In the genomic region with DNA sequence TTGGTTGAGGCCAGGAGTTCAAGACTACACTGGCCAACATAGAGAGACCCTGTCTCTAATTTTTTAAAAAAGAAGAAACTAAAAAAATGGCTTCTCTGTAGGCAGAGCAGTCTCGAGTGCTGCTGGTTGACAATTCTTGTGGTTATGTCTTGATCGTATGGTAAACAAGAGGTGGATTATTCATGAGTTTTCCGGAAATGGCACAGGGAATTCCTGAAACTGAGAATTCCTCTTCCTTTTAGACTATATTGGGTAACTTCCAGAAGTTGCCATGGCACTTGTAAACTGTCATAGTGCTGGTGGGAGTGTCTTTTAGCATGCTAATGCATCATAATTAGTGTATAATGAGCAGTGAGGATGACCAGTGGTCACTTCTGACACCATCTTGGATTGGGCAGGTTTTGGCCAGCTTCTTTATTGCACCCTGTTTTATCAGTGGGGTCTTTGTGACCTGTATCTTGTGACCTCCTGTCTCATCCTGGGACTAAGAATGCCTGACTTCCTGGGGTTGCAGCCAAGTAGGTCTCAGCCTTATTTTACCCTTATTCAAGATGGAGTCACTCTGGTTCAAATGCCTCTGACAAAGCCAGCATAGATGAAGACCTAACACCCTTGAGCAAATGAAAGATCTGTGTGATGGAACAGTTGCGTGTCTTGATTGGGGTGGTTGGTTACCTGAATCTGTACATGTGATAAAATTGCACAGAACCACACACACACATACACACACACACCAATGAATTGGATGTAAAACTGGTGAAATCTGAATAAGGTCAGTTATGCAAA, we compare ENCODE assay signal across 1 cellular context.
TF ChIP-seq lines count a peak whose summit lies in the region.

No MANE protein-coding gene starts in this region.

TF ChIP-seq in K562, 482 proteins besides CTCF, POLR2A, EP300 and RAD21 (continued from another document):
- TF ChIP-seq, protein P1, sequence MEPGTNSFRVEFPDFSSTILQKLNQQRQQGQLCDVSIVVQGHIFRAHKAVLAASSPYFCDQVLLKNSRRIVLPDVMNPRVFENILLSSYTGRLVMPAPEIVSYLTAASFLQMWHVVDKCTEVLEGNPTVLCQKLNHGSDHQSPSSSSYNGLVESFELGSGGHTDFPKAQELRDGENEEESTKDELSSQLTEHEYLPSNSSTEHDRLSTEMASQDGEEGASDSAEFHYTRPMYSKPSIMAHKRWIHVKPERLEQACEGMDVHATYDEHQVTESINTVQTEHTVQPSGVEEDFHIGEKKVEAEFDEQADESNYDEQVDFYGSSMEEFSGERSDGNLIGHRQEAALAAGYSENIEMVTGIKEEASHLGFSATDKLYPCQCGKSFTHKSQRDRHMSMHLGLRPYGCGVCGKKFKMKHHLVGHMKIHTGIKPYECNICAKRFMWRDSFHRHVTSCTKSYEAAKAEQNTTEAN (CRISPR knock-in tag; IDR thresholded peaks at IDR 0.05): no peak
- TF ChIP-seq NR4A1 (CRISPR knock-in tag; IDR thresholded peaks at IDR 0.05): no peak
- peak; percentile 94 for TF ChIP-seq NR4A1 (tag; IDR thresholded peaks at IDR 0.05)
- TF ChIP-seq XRCC3 (IDR thresholded peaks at IDR 0.05): no peak
- TF ChIP-seq DDX20 (tag; IDR thresholded peaks at IDR 0.05; ENCODE audit: low read depth): peak; percentile 71; the same call in 1 of the 2 replicates
- peak; percentile 56; the same call in 1 of the 2 replicates for TF ChIP-seq ZNF766 (CRISPR knock-in tag; conservative IDR thresholded peaks at IDR 0.05)
- TF ChIP-seq PRPF4 (IDR thresholded peaks at IDR 0.05; ENCODE audit: insufficient read depth, low read depth, low read length, poor library complexity, severe bottlenecking): no peak
- TF ChIP-seq ZNF175 (CRISPR knock-in tag; IDR thresholded peaks at IDR 0.05; ENCODE audit: low read depth): peak; percentile 69; the same call in 1 of the 2 replicates
- TF ChIP-seq KAT8 (IDR thresholded peaks at IDR 0.05; ENCODE audit: low read depth): no peak
- no peak for TF ChIP-seq PHF8 (IDR thresholded peaks at IDR 0.05; ENCODE audit: borderline replicate concordance, low read length)
- TF ChIP-seq GABPA (tag; conservative IDR thresholded peaks at IDR 0.05; ENCODE audit: low read depth): no peak
- no peak for TF ChIP-seq ILK (tag; IDR thresholded peaks at IDR 0.05; ENCODE audit: borderline replicate concordance, low read depth)
- TF ChIP-seq DMBX1 (CRISPR knock-in tag; IDR thresholded peaks at IDR 0.05; ENCODE audit: borderline replicate concordance): no peak
- TF ChIP-seq ZNF197 (CRISPR knock-in tag; IDR thresholded peaks at IDR 0.05; ENCODE audit: low read depth): 0 out of 2 replicates have a peak, but pooled peaks have one; percentile 39
- no peak for TF ChIP-seq XRCC4 (IDR thresholded peaks at IDR 0.05; ENCODE audit: extremely low read depth, insufficient read depth, insufficient read length)
- TF ChIP-seq NR2C1 (IDR thresholded peaks at IDR 0.05): no peak
- TF ChIP-seq NR2C1 (tag; IDR thresholded peaks at IDR 0.05): peak; percentile 16; the same call in 1 of the 2 replicates
- no peak for TF ChIP-seq MAFG (tag; conservative IDR thresholded peaks at IDR 0.05)
- TF ChIP-seq, protein P2, sequence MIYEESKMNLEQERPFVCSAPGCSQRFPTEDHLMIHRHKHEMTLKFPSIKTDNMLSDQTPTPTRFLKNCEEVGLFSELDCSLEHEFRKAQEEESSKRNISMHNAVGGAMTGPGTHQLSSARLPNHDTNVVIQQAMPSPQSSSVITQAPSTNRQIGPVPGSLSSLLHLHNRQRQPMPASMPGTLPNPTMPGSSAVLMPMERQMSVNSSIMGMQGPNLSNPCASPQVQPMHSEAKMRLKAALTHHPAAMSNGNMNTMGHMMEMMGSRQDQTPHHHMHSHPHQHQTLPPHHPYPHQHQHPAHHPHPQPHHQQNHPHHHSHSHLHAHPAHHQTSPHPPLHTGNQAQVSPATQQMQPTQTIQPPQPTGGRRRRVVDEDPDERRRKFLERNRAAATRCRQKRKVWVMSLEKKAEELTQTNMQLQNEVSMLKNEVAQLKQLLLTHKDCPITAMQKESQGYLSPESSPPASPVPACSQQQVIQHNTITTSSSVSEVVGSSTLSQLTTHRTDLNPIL (CRISPR knock-in tag; IDR thresholded peaks at IDR 0.05): no peak
